1 cellular context compared by ENCODE assay signal in the genomic region with DNA sequence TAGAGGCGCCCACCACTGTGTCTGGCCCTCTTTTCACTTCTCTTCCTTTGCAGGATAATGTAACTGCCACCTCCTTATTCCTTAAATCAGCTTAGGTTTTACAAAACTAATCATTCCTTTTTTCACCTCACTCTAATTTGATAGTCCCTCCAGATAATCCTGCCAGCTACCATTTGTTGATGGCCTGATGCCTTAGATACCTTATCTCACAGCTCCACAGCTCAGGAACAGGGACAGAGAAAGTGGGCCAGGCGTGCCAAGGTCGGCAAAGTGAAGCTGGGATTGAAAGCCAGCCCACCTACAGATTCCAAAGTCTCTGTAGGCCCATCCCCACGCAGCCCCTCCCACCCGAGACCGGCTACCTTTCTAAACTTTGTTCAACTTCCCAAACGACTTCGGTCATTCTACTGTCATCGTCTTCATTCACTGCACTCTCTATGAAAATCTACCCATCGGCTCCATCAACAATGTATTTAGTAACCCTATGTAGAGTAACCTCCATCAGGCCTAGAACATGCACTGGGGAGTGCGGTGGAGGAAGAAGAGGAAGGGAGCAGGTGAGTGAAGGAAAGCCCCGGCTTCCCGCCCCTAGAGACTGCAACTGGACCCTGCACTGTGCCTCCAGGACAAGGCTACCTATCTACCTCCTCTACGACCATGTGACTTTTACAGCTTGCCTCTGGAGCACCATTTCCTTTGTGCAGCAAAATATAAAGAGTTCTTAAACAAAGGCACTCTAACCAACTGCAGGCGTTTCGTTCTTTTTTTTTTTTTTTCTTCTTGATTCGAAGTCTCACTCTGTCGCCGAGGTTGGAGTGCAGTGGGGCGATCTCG.
A peak's percentile ranks its signal among the peaks of the same experiment; 100 is the strongest.
TF ChIP-seq lines count a peak whose summit lies in the region.

No MANE protein-coding gene starts in this region.

TF ChIP-seq in K562, 482 proteins besides CTCF, POLR2A, EP300 and RAD21 (continued from another document):
- 0 out of 2 replicates have a peak, but pooled peaks have one; percentile 32 for TF ChIP-seq RERE (CRISPR knock-in tag; IDR thresholded peaks at IDR 0.05; ENCODE audit: borderline replicate concordance)
- no peak for TF ChIP-seq ZFX (CRISPR knock-in tag; IDR thresholded peaks at IDR 0.05)
- peak; percentile 53 for TF ChIP-seq TCF3 (CRISPR knock-in tag; IDR thresholded peaks at IDR 0.05)
- TF ChIP-seq GTF2F1 (IDR thresholded peaks at IDR 0.05; ENCODE audit: low read depth, low read length): no peak
- no peak for TF ChIP-seq ESRRA (IDR thresholded peaks at IDR 0.05; ENCODE audit: borderline replicate concordance, low read depth)
- TF ChIP-seq ZNF395 (CRISPR knock-in tag; IDR thresholded peaks at IDR 0.05): peak; percentile 65
- TF ChIP-seq CHCHD3 (CRISPR knock-in tag; IDR thresholded peaks at IDR 0.05): no peak
- TF ChIP-seq ZNF785 (CRISPR knock-in tag; IDR thresholded peaks at IDR 0.05): no peak
- TF ChIP-seq, protein P1, sequence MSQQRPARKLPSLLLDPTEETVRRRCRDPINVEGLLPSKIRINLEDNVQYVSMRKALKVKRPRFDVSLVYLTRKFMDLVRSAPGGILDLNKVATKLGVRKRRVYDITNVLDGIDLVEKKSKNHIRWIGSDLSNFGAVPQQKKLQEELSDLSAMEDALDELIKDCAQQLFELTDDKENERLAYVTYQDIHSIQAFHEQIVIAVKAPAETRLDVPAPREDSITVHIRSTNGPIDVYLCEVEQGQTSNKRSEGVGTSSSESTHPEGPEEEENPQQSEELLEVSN (IDR thresholded peaks at IDR 0.05; ENCODE audit: borderline replicate concordance in 1 of 2, extremely low read depth in 1 of 2, insufficient read depth in 1 of 2, insufficient read length in 1 of 2, low read depth in 1 of 2, low read length in 1 of 2, poor library complexity in 1 of 2, severe bottlenecking in 1 of 2): peak in 1 of 2 experiments; percentile 46
- no peak for TF ChIP-seq XRCC3 (IDR thresholded peaks at IDR 0.05)
